1 cellular context compared by ENCODE assay signal in genomic region chr20:46406200-46406985, GRCh38.
TF ChIP-seq lines count a peak whose summit lies in the region.

TSS of gene ELMO2 (minus strand) at chr20:46406615. CDS start at chr20:46394482, 12,133 bp downstream.

TF ChIP-seq in A549, 52 proteins besides CTCF, POLR2A, EP300 and RAD21 (continued from another document):
- TF ChIP-seq E2F6 (IDR thresholded peaks at IDR 0.05; ENCODE audit: borderline replicate concordance, low read depth) (no peak), RNF2 (IDR thresholded peaks at IDR 0.05; ENCODE audit: borderline replicate concordance, low read depth) (no peak), SMC3 (IDR thresholded peaks at IDR 0.05) (no peak)
TF ChIP-seq in A549: peak in this region for 5.
